10 cellular contexts compared by ENCODE assay signal in genomic region chr9:36625006-36625600, GRCh38. TPM values are rescaled to one million over a fixed set of nuclear protein-coding genes. Genes with fewer than 3 reads are reported as not detected.
DNase-seq lines count a peak whose midpoint lies in the region; ATAC-seq and TF ChIP-seq lines count a peak whose summit lies in the region.
"Had no signal": no experiment of that assay in that cellular context is flagged by ENCODE, and none has a peak within 500 bp of the region (broad histone marks: within the 10 kb centered on the region; RNA-seq: fewer than 3 reads in every experiment).

No MANE protein-coding gene starts in this region.

- TF ChIP-seq CTCF in fibroblast of mammary gland (conservative IDR thresholded peaks at IDR 0.05; ENCODE audit: control insufficient read depth, insufficient read depth, low read depth, low read length) (no peak), colonic mucosa (IDR thresholded peaks at IDR 0.05) (no peak)

- H3K4me3 ChIP-seq in fibroblast of mammary gland (ENCODE audit: control insufficient read depth, low read depth, low read length) (no peak overlapping the region), colonic mucosa (no peak overlapping the region)

- DNase-seq in AG20443 (ENCODE audit: low spot score) (peak; percentile 93), RKO (ENCODE audit: low spot score) (peak; percentile 61), fibroblast of mammary gland (ENCODE audit: low read depth) (peak; percentile 88), occipital lobe (lab: John Stamatoyannopoulos, UW) (peak; percentile 34), colonic mucosa (no peak), HuH-7 (ENCODE audit: low spot score) (no peak)
- DNase-seq in activated effector memory CD4-positive, alpha-beta T cell treated with anti-CD3 and anti-CD28 coated beads, Interleukin-2, amount 50 U/mL, for 16 hours: no peak
- DNase-seq: activated CD4-positive, alpha-beta T cell treated with anti-CD3 and anti-CD28 coated beads, Interleukin-2, amount 50 U/mL, for 1 hour; GF-D8 had no signal

- ATAC-seq in GM18517 (IDR thresholded peaks at IDR 0.05; ENCODE audit: unreplicated experiment): no peak

- H3K36me3 ChIP-seq in colonic mucosa: no peaks in the 10 kb centered on the region

- no peaks in the 10 kb centered on the region for H3K4me1 ChIP-seq in colonic mucosa

- H3K9me3 ChIP-seq in colonic mucosa: no peaks in the 10 kb centered on the region

- no peaks in the 10 kb centered on the region for H3K27me3 ChIP-seq in colonic mucosa

- H3K9ac ChIP-seq in colonic mucosa (ENCODE audit: low read depth in 2 of 2, low read length in 2 of 2): no peak overlapping the region

- intact Hi-C loops in colonic mucosa (cut with DNase I): no loop called here

- H3K27ac ChIP-seq in colonic mucosa: no peak overlapping the region

RNA-seq across cellular contexts. Expression of gene MELK, which starts 52.4 kb away (rescaled TPM):
- total RNA-seq in occipital lobe: 5.9 TPM
- total RNA-seq in colonic mucosa: 10 to 100 TPM; 11.9 to 39.8 TPM

Comparison
In these comparisons a context has a peak if more than half of its experiments do, and no peak if none do; other contexts are left out.
1. DNase-seq: peak in AG20443 (single experiment), RKO (single experiment), fibroblast of mammary gland (single experiment) and occipital lobe (single experiment); none in colonic mucosa (single experiment), HuH-7 (single experiment) and activated effector memory CD4-positive, alpha-beta T cell treated with anti-CD3 and anti-CD28 coated beads, Interleukin-2, amount 50 U/mL, for 16 hours (single experiment).